In genomic region chr11:12800032-12800671, GRCh38 we compare ENCODE assay signal across 8 cellular contexts.
A peak's percentile ranks its signal among the peaks of the same experiment; 100 is the strongest.
DNase-seq lines count a peak whose midpoint lies in the region; ATAC-seq lines count a peak whose summit lies in the region.

No MANE protein-coding gene starts in this region.

- peak; percentile 58 for ATAC-seq in left colon
- ATAC-seq in GM19035 (IDR thresholded peaks at IDR 0.05; ENCODE audit: unreplicated experiment): no peak

- peak overlapping the region; percentile 37 for H3K27ac ChIP-seq in HUES64 (ENCODE audit: low read depth, low read length)

- peak; percentile 86 for DNase-seq in A172 (ENCODE audit: low spot score)
- peak; percentile 90 for DNase-seq in astrocyte of the hippocampus (ENCODE audit: low read depth, low spot score)
- peak in 1 of 2 donors; percentile 47 for DNase-seq in left colon
- DNase-seq in stimulated activated CD4-positive, alpha-beta T cell treated with anti-CD3 and anti-CD28 coated beads, Interleukin-2, amount 100 ng/mL, for 24 hours: no peak
- no peak for DNase-seq in activated CD8-positive, alpha-beta memory T cell treated with anti-CD3 and anti-CD28 coated beads, Interleukin-2, amount 50 U/mL, for 48 hours
- DNase-seq in T1000 (lab: John Stamatoyannopoulos, UW): no peak

- intact Hi-C loops in left colon (cut with DNase I, micrococcal nuclease): no loop called here

- H3K9me3 ChIP-seq in HUES64 (ENCODE audit: insufficient read depth, low read depth, low read length): no peaks in the 10 kb centered on the region

- H3K4me3 ChIP-seq in HUES64 (ENCODE audit: low read length): no peak overlapping the region

- H3K4me1 ChIP-seq in HUES64 (ENCODE audit: insufficient read depth, low read length): peaks cover 71% of the 10 kb centered on the region

- no peaks in the 10 kb centered on the region for H3K27me3 ChIP-seq in HUES64 (ENCODE audit: insufficient read depth, low read length)

- peak overlapping the region; percentile 4; the same call in 1 of the 2 replicates for H3K9ac ChIP-seq in HUES64 (ENCODE audit: low read depth, low read length)

- H3K36me3 ChIP-seq in HUES64 (ENCODE audit: insufficient read depth, low read length): peaks cover 7% of the 10 kb centered on the region; the same call in 1 of the 2 replicates

- WGBS in HUES64: 26% methylated on average over 8 of the region's 8 CpGs

Comparison
In these comparisons a context has a peak if more than half of its experiments do, and no peak if none do; other contexts are left out.
1. DNase-seq: peak in A172 (single experiment) and astrocyte of the hippocampus (single experiment); none in stimulated activated CD4-positive, alpha-beta T cell treated with anti-CD3 and anti-CD28 coated beads, Interleukin-2, amount 100 ng/mL, for 24 hours (0 of 2), activated CD8-positive, alpha-beta memory T cell treated with anti-CD3 and anti-CD28 coated beads, Interleukin-2, amount 50 U/mL, for 48 hours (single experiment) and T1000 (single experiment).